Comparison of ENCODE assay signal across 24 cellular contexts in genomic region chr6:139823099-139823807, GRCh38.
"Had no signal": no experiment of that assay in that cellular context is flagged by ENCODE, and none has a peak within 500 bp of the region (broad histone marks: within the 10 kb centered on the region; RNA-seq: fewer than 3 reads in every experiment).

No MANE protein-coding gene starts in this region.

- H3K27ac ChIP-seq: brain microvascular endothelial cell, cardiac muscle cell had no signal

- H3K9me3 ChIP-seq: MG63 had no signal

- H3K36me3 ChIP-seq: brain microvascular endothelial cell, cardiac muscle cell, MG63 had no signal

- H3K4me3 ChIP-seq: cardiac muscle cell, MG63 had no signal

- ATAC-seq: activated CD8-positive, alpha-beta memory T cell treated with anti-CD3 and anti-CD28 coated beads, Interleukin-2, amount 10 ng/mL, durations not matched to agents 7 days and 5 days; PC-3; T-cell had no signal

- H3K27me3 ChIP-seq: brain microvascular endothelial cell, cardiac muscle cell, MG63 had no signal

- DNase-seq: activated B cell treated with CpG ODN at 0.5 μM for 24 hours; activated CD4-positive, alpha-beta T cell treated with anti-CD3 and anti-CD28 coated beads for 1 hour; activated CD4-positive, alpha-beta T cell treated with anti-CD3 and anti-CD28 coated beads, Interleukin-2, amount 10 ng/mL, durations not matched to agents 24 days and 14 days; activated CD4-positive, alpha-beta T cell treated with anti-CD3 and anti-CD28 coated beads, Interleukin-2, amount 50 U/mL, for 48 hours; activated CD8-positive, alpha-beta memory T cell treated with anti-CD3 and anti-CD28 coated beads, Interleukin-2, amount 10 ng/mL, durations not matched to agents 7 days and 5 days; activated effector memory CD4-positive, alpha-beta T cell treated with Interleukin-2 at 50 U/mL for 16 hours; activated naive CD4-positive, alpha-beta T cell; activated T-cell treated with anti-CD3 and anti-CD28 coated beads, Interleukin-2, amount 50 U/mL, for 24 hours; amniotic stem cell; brain microvascular endothelial cell; MG63; MV-4-11; NCI-H1092 treated with DMSO at 0.1 percent for 48 hours; NCI-H1417 treated with DMSO at 0.1 percent for 48 hours; NCI-H1694; NCI-H2029; NCI-H2107; NCI-H2171 treated with DMSO at 0.1 percent for 48 hours; NCI-H446; NCI-H524; PC-3; SHP77 treated with DMSO at 0.1 percent for 48 hours; T-cell had no signal
